ENCODE assay signal across 1 cellular context in genomic region chr12:22410497-22410896, GRCh38.
TF ChIP-seq lines count a peak whose summit lies in the region.

No MANE protein-coding gene starts in this region.

TF ChIP-seq in WTC11, 78 proteins besides CTCF, POLR2A, EP300 and RAD21 (continued from another document):
- no peak for TF ChIP-seq AFF4 (CRISPR knock-in tag; IDR thresholded peaks at IDR 0.05; ENCODE audit: borderline replicate concordance)
- TF ChIP-seq SP1 (CRISPR knock-in tag; conservative IDR thresholded peaks at IDR 0.05): no peak
- no peak for TF ChIP-seq ZBTB21 (CRISPR knock-in tag; IDR thresholded peaks at IDR 0.05; ENCODE audit: borderline replicate concordance)
- no peak for TF ChIP-seq NFE2L1 (CRISPR knock-in tag; IDR thresholded peaks at IDR 0.05)
- TF ChIP-seq SMAD4 (CRISPR knock-in tag; IDR thresholded peaks at IDR 0.05): no peak
- TF ChIP-seq CBFB (CRISPR knock-in tag; IDR thresholded peaks at IDR 0.05; ENCODE audit: low read depth): no peak
- TF ChIP-seq ATF6 (CRISPR knock-in tag; IDR thresholded peaks at IDR 0.05): no peak
- TF ChIP-seq CDX4 (CRISPR knock-in tag; IDR thresholded peaks at IDR 0.05; ENCODE audit: borderline replicate concordance): no peak
- no peak for TF ChIP-seq RORB (CRISPR knock-in tag; IDR thresholded peaks at IDR 0.05)
